ENCODE assay signal across 1 cellular context in the genomic region with DNA sequence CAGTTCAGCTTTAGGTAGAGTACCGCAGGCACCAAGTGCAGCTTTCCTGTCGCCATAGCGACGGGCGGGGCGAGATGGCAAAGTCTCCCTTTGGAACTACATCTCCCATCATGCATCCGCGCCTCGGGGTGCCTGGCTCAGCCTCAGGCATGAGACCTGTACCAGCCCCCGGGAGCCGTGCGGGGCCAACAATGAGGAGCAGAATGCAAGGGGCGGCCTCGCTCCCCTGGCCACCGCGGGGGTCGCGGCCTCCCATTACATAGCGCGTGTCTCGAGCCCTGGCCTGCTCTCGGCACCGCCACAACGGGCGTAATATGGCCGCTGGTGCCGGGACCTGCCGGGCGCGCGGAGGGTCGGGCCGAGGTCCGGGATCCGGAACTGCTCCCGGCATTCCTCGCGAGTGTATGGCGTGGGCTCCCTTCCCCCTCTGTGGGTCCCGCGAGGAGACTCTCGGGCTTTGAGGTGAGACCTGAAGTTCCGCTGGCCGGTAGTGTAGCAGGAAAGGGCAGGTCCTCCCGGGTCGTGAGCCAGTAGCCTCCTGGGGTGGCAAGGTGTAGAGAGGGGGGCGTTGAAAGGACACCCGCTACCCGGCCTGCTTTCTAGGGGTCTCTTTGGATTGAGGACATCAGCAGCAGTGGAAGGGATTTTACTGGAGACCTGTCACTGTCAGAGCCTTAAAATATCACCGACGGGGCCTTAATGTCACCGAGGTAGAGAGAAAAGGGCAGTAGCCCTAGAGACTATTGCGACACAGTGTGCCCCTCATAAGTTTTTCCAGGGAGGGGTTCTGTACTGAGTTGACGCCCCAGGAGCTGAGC.
TF ChIP-seq lines count a peak whose summit lies in the region.

A gene with protein sequence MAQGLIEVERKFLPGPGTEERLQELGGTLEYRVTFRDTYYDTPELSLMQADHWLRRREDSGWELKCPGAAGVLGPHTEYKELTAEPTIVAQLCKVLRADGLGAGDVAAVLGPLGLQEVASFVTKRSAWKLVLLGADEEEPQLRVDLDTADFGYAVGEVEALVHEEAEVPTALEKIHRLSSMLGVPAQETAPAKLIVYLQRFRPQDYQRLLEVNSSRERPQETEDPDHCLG (plus strand): TSS at position 390 of the 818 bp plus-strand sequence. CDS start 487 bp downstream, outside the sequence.

TF ChIP-seq in HepG2, 621 proteins besides CTCF, POLR2A, EP300 and RAD21 (continued from another document and continues in another):
- TF ChIP-seq, protein P1, sequence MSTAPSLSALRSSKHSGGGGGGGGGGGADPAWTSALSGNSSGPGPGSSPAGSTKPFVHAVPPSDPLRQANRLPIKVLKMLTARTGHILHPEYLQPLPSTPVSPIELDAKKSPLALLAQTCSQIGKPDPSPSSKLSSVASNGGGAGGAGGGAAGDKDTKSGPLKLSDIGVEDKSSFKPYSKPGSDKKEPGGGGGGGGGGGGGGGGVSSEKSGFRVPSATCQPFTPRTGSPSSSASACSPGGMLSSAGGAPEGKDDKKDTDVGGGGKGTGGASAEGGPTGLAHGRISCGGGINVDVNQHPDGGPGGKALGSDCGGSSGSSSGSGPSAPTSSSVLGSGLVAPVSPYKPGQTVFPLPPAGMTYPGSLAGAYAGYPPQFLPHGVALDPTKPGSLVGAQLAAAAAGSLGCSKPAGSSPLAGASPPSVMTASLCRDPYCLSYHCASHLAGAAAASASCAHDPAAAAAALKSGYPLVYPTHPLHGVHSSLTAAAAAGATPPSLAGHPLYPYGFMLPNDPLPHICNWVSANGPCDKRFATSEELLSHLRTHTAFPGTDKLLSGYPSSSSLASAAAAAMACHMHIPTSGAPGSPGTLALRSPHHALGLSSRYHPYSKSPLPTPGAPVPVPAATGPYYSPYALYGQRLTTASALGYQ (CRISPR knock-in tag; IDR thresholded peaks at IDR 0.05), result peak; percentile 93
- TF ChIP-seq ZNF546 (CRISPR knock-in tag; conservative IDR thresholded peaks at IDR 0.05) (peak; percentile 95), NPAS2 (CRISPR knock-in tag; IDR thresholded peaks at IDR 0.05; ENCODE audit: borderline replicate concordance) (no peak; the same call in 1 of the 2 replicates), ZNF484 (CRISPR knock-in tag; IDR thresholded peaks at IDR 0.05; ENCODE audit: borderline replicate concordance, low read depth) (no peak), CEBPG (CRISPR knock-in tag; IDR thresholded peaks at IDR 0.05) (peak; percentile 63), ZNF326 (CRISPR knock-in tag; IDR thresholded peaks at IDR 0.05; ENCODE audit: borderline replicate concordance) (peak; percentile 60; the same call in 1 of the 2 replicates), ZFP36L2 (CRISPR knock-in tag; IDR thresholded peaks at IDR 0.05) (no peak; the same call in none of the 2 replicates), ARNT (IDR thresholded peaks at IDR 0.05) (no peak), NONO (IDR thresholded peaks at IDR 0.05) (no peak), NONO (CRISPR knock-in tag; conservative IDR thresholded peaks at IDR 0.05) (peak; percentile 99), TCF12 (IDR thresholded peaks at IDR 0.05) (no peak), TCF12 (CRISPR knock-in tag; IDR thresholded peaks at IDR 0.05) (peak; percentile 85; the same call in 1 of the 2 replicates), GABPB1 (CRISPR knock-in tag; IDR thresholded peaks at IDR 0.05) (peak; percentile 97), ZBTB10 (CRISPR knock-in tag; IDR thresholded peaks at IDR 0.05; ENCODE audit: borderline replicate concordance) (peak; percentile 88), MYC (CRISPR knock-in tag; IDR thresholded peaks at IDR 0.05; ENCODE audit: borderline replicate concordance) (peak; percentile 99), POLR2AphosphoS2 (IDR thresholded peaks at IDR 0.05; ENCODE audit: low read depth, low read length) (0 out of 2 replicates have a peak, but pooled peaks have one; percentile 55), CENPX (CRISPR knock-in tag; IDR thresholded peaks at IDR 0.05) (no peak), KDM5B (CRISPR knock-in tag; IDR thresholded peaks at IDR 0.05; ENCODE audit: borderline replicate concordance) (peak; percentile 99), ZNF709 (CRISPR knock-in tag; IDR thresholded peaks at IDR 0.05) (peak; percentile 97), ZC3H13 (CRISPR knock-in tag; IDR thresholded peaks at IDR 0.05) (peak; percentile 95), HNRNPLL (IDR thresholded peaks at IDR 0.05; ENCODE audit: low read depth, low read length, poor library complexity, severe bottlenecking) (peak; percentile 91), RFXANK (CRISPR knock-in tag; IDR thresholded peaks at IDR 0.05) (peak; percentile 94), SNRNP70 (IDR thresholded peaks at IDR 0.05; ENCODE audit: low read depth, low read length) (no peak), TCF7 (IDR thresholded peaks at IDR 0.05; ENCODE audit: low read depth) (peak; percentile 10; the same call in 1 of the 2 replicates), NFYC (CRISPR knock-in tag; IDR thresholded peaks at IDR 0.05) (peak; percentile 60), MLLT10 (CRISPR knock-in tag; IDR thresholded peaks at IDR 0.05) (peak; percentile 58; the same call in 1 of the 2 replicates), SRSF4 (IDR thresholded peaks at IDR 0.05; ENCODE audit: low read depth, low read length, poor library complexity, severe bottlenecking) (no peak), PLSCR1 (CRISPR knock-in tag; IDR thresholded peaks at IDR 0.05; ENCODE audit: borderline replicate concordance) (peak; percentile 95; the same call in 1 of the 2 replicates), TAF1 (CRISPR knock-in tag; IDR thresholded peaks at IDR 0.05) (peak; percentile 97)
- TF ChIP-seq, protein P2, sequence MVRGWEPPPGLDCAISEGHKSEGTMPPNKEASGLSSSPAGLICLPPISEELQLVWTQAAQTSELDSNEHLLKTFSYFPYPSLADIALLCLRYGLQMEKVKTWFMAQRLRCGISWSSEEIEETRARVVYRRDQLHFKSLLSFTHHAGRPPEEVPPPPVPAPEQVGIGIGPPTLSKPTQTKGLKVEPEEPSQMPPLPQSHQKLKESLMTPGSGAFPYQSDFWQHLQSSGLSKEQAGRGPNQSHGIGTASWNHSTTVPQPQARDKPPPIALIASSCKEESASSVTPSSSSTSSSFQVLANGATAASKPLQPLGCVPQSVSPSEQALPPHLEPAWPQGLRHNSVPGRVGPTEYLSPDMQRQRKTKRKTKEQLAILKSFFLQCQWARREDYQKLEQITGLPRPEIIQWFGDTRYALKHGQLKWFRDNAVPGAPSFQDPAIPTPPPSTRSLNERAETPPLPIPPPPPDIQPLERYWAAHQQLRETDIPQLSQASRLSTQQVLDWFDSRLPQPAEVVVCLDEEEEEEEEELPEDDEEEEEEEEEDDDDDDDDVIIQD (CRISPR knock-in tag; IDR thresholded peaks at IDR 0.05; ENCODE audit: low read depth), result peak; percentile 88
- TF ChIP-seq, protein P3, sequence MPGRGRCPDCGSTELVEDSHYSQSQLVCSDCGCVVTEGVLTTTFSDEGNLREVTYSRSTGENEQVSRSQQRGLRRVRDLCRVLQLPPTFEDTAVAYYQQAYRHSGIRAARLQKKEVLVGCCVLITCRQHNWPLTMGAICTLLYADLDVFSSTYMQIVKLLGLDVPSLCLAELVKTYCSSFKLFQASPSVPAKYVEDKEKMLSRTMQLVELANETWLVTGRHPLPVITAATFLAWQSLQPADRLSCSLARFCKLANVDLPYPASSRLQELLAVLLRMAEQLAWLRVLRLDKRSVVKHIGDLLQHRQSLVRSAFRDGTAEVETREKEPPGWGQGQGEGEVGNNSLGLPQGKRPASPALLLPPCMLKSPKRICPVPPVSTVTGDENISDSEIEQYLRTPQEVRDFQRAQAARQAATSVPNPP (CRISPR knock-in tag; IDR thresholded peaks at IDR 0.05), result peak; percentile 68; the same call in 1 of the 2 replicates
- TF ChIP-seq, protein P4, sequence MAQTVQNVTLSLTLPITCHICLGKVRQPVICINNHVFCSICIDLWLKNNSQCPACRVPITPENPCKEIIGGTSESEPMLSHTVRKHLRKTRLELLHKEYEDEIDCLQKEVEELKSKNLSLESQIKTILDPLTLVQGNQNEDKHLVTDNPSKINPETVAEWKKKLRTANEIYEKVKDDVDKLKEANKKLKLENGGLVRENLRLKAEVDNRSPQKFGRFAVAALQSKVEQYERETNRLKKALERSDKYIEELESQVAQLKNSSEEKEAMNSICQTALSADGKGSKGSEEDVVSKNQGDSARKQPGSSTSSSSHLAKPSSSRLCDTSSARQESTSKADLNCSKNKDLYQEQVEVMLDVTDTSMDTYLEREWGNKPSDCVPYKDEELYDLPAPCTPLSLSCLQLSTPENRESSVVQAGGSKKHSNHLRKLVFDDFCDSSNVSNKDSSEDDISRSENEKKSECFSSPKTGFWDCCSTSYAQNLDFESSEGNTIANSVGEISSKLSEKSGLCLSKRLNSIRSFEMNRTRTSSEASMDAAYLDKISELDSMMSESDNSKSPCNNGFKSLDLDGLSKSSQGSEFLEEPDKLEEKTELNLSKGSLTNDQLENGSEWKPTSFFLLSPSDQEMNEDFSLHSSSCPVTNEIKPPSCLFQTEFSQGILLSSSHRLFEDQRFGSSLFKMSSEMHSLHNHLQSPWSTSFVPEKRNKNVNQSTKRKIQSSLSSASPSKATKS (CRISPR knock-in tag; IDR thresholded peaks at IDR 0.05), result no peak
- TF ChIP-seq, protein P5, sequence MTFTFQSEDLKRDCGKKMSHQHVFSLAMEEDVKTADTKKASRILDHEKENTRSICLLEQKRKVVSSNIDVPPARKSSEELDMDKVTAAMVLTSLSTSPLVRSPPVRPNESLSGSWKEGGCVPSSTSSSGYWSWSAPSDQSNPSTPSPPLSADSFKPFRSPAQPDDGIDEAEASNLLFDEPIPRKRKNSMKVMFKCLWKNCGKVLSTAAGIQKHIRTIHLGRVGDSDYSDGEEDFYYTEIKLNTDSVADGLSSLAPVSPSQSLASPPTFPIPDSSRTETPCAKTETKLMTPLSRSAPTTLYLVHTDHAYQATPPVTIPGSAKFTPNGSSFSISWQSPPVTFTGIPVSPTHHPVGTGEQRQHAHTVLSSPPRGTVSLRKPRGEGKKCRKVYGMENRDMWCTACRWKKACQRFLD (CRISPR knock-in tag; IDR thresholded peaks at IDR 0.05; ENCODE audit: borderline replicate concordance), result peak; percentile 99
- TF ChIP-seq, protein P6, sequence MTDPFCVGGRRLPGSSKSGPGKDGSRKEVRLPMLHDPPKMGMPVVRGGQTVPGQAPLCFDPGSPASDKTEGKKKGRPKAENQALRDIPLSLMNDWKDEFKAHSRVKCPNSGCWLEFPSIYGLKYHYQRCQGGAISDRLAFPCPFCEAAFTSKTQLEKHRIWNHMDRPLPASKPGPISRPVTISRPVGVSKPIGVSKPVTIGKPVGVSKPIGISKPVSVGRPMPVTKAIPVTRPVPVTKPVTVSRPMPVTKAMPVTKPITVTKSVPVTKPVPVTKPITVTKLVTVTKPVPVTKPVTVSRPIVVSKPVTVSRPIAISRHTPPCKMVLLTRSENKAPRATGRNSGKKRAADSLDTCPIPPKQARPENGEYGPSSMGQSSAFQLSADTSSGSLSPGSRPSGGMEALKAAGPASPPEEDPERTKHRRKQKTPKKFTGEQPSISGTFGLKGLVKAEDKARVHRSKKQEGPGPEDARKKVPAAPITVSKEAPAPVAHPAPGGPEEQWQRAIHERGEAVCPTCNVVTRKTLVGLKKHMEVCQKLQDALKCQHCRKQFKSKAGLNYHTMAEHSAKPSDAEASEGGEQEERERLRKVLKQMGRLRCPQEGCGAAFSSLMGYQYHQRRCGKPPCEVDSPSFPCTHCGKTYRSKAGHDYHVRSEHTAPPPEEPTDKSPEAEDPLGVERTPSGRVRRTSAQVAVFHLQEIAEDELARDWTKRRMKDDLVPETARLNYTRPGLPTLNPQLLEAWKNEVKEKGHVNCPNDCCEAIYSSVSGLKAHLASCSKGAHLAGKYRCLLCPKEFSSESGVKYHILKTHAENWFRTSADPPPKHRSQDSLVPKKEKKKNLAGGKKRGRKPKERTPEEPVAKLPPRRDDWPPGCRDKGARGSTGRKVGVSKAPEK (CRISPR knock-in tag; IDR thresholded peaks at IDR 0.05; ENCODE audit: borderline replicate concordance), result peak; percentile 96; the same call in 1 of the 2 replicates
